Comparison of ENCODE assay signal across 23 cellular contexts in the genomic region with DNA sequence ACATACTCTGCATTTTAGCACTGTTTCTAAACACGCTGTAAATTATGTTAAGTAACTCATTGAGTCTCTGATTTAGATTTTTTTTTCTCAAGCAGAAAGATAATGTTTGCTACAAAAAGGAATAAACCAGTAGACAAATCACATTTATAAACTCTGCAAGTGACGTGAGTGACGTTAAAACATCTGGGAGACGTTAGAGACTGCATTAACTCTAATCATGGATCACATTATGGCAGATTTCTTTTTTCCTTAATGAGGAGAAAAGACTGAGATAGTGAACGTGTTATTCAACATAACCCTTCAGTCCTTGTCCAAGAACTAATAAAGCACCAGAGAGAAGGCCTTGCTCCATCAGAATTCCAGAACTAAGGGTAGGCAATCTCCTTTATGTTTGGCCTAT. TPM values are rescaled to one million over a fixed set of nuclear protein-coding genes. Genes with fewer than 3 reads are reported as not detected.
"Had no signal": no experiment of that assay in that cellular context is flagged by ENCODE, and none has a peak within 500 bp of the region (broad histone marks: within the 10 kb centered on the region; RNA-seq: fewer than 3 reads in every experiment).

No MANE protein-coding gene starts in this region.

- H3K36me3 ChIP-seq: SJCRH30 had no signal

- H3K27ac Mint-ChIP-seq: IgD-negative memory B cell had no signal

- H3K4me3 ChIP-seq: K562, SJCRH30 had no signal

- H3K9ac ChIP-seq: KMS-11 had no signal

- H3K4me1 Mint-ChIP-seq: IgD-negative memory B cell had no signal

- H3K27me3 Mint-ChIP-seq: IgD-negative memory B cell had no signal

- H3K4me1 ChIP-seq: SJCRH30 had no signal

- H3K27me3 ChIP-seq: SJCRH30 had no signal

- H3K27ac ChIP-seq: HL-60, KMS-11, SJCRH30 had no signal

- H3K36me3 Mint-ChIP-seq: IgD-negative memory B cell had no signal

- DNase-seq: Kasumi-1, MM.1S, NCI-H1092 treated with DMSO at 0.1 percent for 48 hours, NCI-H1436, NCI-H187, NCI-H2029, NCI-H2081 treated with DMSO at 0.1 percent for 48 hours, NCI-H2171, NCI-H226, NCI-H510A, NCI-H524 treated with DMSO at 0.1 percent for 48 hours, NCI-H69, NCI-H774, RPMI8226, SHP77, SJCRH30, SW 1271 had no signal

- H3K4me2 ChIP-seq: KMS-11 had no signal

- FAIRE-seq: HTR-8/SVneo, K562, RCC 7860 had no signal

- ATAC-seq: K562 had no signal

- H3K9me3 ChIP-seq: SJCRH30 had no signal

- H3K4me3 Mint-ChIP-seq: IgD-negative memory B cell had no signal

RNA-seq across cellular contexts. Expression of a gene that starts 31.0 kb away (rescaled TPM):
- total RNA-seq: SJCRH30 had no signal
